In the genomic region with DNA sequence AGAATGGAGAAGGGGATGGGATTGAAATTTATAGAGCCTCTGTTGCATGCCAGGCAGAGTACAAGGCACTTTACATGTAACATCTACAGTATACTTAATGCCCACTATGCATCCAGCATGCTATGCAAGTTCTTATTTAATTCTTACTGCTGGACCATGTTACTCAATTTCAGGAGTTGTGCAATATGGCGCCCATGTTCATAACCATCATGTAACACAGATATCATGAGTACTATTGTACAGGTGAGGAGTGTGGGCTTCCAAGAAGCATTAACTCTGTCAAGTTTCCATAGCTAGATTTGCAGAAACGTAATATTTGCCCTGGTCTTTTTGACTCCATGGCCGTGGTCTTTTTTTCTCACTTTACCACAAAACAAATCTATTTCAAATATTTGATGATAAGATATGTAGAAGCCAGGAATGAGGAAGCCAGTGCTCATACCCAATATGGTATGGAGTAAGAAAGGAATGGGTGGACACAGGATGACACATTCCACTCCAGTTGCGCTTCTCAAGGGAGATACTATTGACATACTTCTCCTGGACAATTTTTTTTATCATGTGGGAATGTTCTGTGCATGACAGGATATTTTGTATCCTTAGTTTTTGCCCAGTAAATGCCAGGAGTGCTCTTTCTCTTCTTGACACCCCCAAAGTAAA, we compare ENCODE assay signal across 18 cellular contexts.
DNase-seq lines count a peak whose midpoint lies in the region; ATAC-seq and TF ChIP-seq lines count a peak whose summit lies in the region.
"Had no signal": no experiment of that assay in that cellular context is flagged by ENCODE, and none has a peak within 500 bp of the region (broad histone marks: within the 10 kb centered on the region; RNA-seq: fewer than 3 reads in every experiment).

No MANE protein-coding gene starts in this region.

- TF ChIP-seq CTCF in heart right ventricle (IDR thresholded peaks at IDR 0.05) (no peak), fibroblast of pulmonary artery (IDR thresholded peaks at IDR 0.05; ENCODE audit: low read length, missing control alignments) (no peak), psoas muscle (IDR thresholded peaks at IDR 0.05) (no peak)

- H3K4me3 ChIP-seq in heart right ventricle (no peak overlapping the region), adipocyte (ENCODE audit: low read length) (no peak overlapping the region), fibroblast of pulmonary artery (replicated peaks; ENCODE audit: low read depth, low read length) (no peak overlapping the region), psoas muscle (no peak overlapping the region)
- H3K4me3 ChIP-seq: A549, pancreas had no signal

- peak overlapping the region in 7 of 10 donors; percentile 30 to 88 (median 75) for H3K27ac ChIP-seq in heart right ventricle
- H3K27ac ChIP-seq in psoas muscle = peak overlapping the region; percentile 70
- H3K27ac ChIP-seq: A549, pancreas had no signal

- peaks cover 2 to 24% (median 17%) of the 10 kb centered on the region in 9 donors for H3K4me1 ChIP-seq in heart right ventricle
- peaks cover 13% of the 10 kb centered on the region for H3K4me1 ChIP-seq in adipocyte (ENCODE audit: control insufficient read depth, insufficient read depth, low read length)
- H3K4me1 ChIP-seq in psoas muscle = peaks cover 16% of the 10 kb centered on the region
- H3K4me1 ChIP-seq: pancreas had no signal

- no peak overlapping the region for H3K4me3 Mint-ChIP-seq in activated T-helper 1 cell treated with anti-CD3 and anti-CD28 coated beads, Interleukin-12 subunit alpha, Interleukin-12 subunit beta, Interleukin-2, Interleukin-4 antibody, amounts not matched to agents 30 ng/mL and 10 ng/mL and 1 ng/mL, durations not matched to agents 14 hours and 24 hours and 36 hours
- H3K4me3 Mint-ChIP-seq: activated CD8-positive, alpha-beta memory T cell treated with anti-CD3 and anti-CD28 coated beads, Interleukin-2, amount 10 ng/mL, durations not matched to agents 7 days and 5 days; CD8-positive, alpha-beta memory T cell; endodermal cell; stimulated activated naive CD8-positive, alpha-beta T cell treated with anti-CD3 and anti-CD28 coated beads, Interleukin-15, Interleukin-2, amounts not matched to agents 100 ng/mL and 50 ng/mL, for 24 hours had no signal

- 83 to 90% methylated on average over 4 of the region's 4 CpGs for WGBS in heart right ventricle, 2 donors
- 94 to 96% (median 95%) methylated on average over 4 of the region's 4 CpGs for WGBS in psoas muscle, 3 donors

- no peaks in the 10 kb centered on the region for H3K4me1 Mint-ChIP-seq in activated T-helper 1 cell treated with anti-CD3 and anti-CD28 coated beads, Interleukin-12 subunit alpha, Interleukin-12 subunit beta, Interleukin-2, Interleukin-4 antibody, amounts not matched to agents 30 ng/mL and 10 ng/mL and 1 ng/mL, durations not matched to agents 14 hours and 24 hours and 36 hours (ENCODE audit: low read depth)
- H3K4me1 Mint-ChIP-seq: activated CD8-positive, alpha-beta memory T cell treated with anti-CD3 and anti-CD28 coated beads, Interleukin-2, amount 10 ng/mL, durations not matched to agents 7 days and 5 days; CD8-positive, alpha-beta memory T cell had no signal

- no peak for ATAC-seq in heart right ventricle
- no peak for ATAC-seq in Right ventricle myocardium inferior
- no peak for ATAC-seq in psoas muscle
- no peak for ATAC-seq in GM18907 (IDR thresholded peaks at IDR 0.05; ENCODE audit: unreplicated experiment)
- ATAC-seq: A549; activated CD4-positive, CD25-positive, alpha-beta regulatory T cell treated with anti-CD3 and anti-CD28 coated beads, Interleukin-2, amount 50 U/mL, for 24 hours; activated CD8-positive, alpha-beta memory T cell treated with anti-CD3 and anti-CD28 coated beads, Interleukin-2, amount 10 ng/mL, durations not matched to agents 7 days and 5 days had no signal

- H3K9me3 Mint-ChIP-seq in activated T-helper 1 cell treated with anti-CD3 and anti-CD28 coated beads, Interleukin-12 subunit alpha, Interleukin-12 subunit beta, Interleukin-2, Interleukin-4 antibody, amounts not matched to agents 30 ng/mL and 10 ng/mL and 1 ng/mL, durations not matched to agents 14 hours and 24 hours and 36 hours = no peaks in the 10 kb centered on the region

- H3K36me3 ChIP-seq in heart right ventricle (no peaks in the 10 kb centered on the region), adipocyte (ENCODE audit: control insufficient read depth, insufficient read depth, low read length, severe bottlenecking) (no peaks in the 10 kb centered on the region), psoas muscle (ENCODE audit: insufficient read depth in 1 of 2, low read depth in 1 of 2) (no peaks in the 10 kb centered on the region)
- H3K36me3 ChIP-seq: pancreas had no signal

- H3K9ac ChIP-seq in adipocyte (ENCODE audit: low read length) = peak overlapping the region; percentile 38

- H3K36me3 Mint-ChIP-seq in activated T-helper 1 cell treated with anti-CD3 and anti-CD28 coated beads, Interleukin-12 subunit alpha, Interleukin-12 subunit beta, Interleukin-2, Interleukin-4 antibody, amounts not matched to agents 30 ng/mL and 10 ng/mL and 1 ng/mL, durations not matched to agents 14 hours and 24 hours and 36 hours (ENCODE audit: low read depth) = no peaks in the 10 kb centered on the region
- H3K36me3 Mint-ChIP-seq: activated CD8-positive, alpha-beta memory T cell treated with anti-CD3 and anti-CD28 coated beads, Interleukin-2, amount 10 ng/mL, durations not matched to agents 7 days and 5 days had no signal

- no peaks in the 10 kb centered on the region for H3K27me3 ChIP-seq in heart right ventricle
- H3K27me3 ChIP-seq in adipocyte (replicated peaks; ENCODE audit: control insufficient read depth, insufficient read depth, low read length) = peaks cover 4% of the 10 kb centered on the region
- H3K27me3 ChIP-seq in psoas muscle (ENCODE audit: insufficient read depth in 3 of 3, low read length in 2 of 3) = no peaks in the 10 kb centered on the region
- H3K27me3 ChIP-seq: pancreas had no signal

- no peak overlapping the region for H3K27ac Mint-ChIP-seq in activated T-helper 1 cell treated with anti-CD3 and anti-CD28 coated beads, Interleukin-12 subunit alpha, Interleukin-12 subunit beta, Interleukin-2, Interleukin-4 antibody, amounts not matched to agents 30 ng/mL and 10 ng/mL and 1 ng/mL, durations not matched to agents 14 hours and 24 hours and 36 hours
- H3K27ac Mint-ChIP-seq: activated CD8-positive, alpha-beta memory T cell treated with anti-CD3 and anti-CD28 coated beads, Interleukin-2, amount 10 ng/mL, durations not matched to agents 7 days and 5 days; CD8-positive, alpha-beta memory T cell; endodermal cell; stimulated activated naive CD8-positive, alpha-beta T cell treated with anti-CD3 and anti-CD28 coated beads, Interleukin-15, Interleukin-2, amounts not matched to agents 100 ng/mL and 50 ng/mL, for 24 hours had no signal

- H3K27me3 Mint-ChIP-seq in activated T-helper 1 cell treated with anti-CD3 and anti-CD28 coated beads, Interleukin-12 subunit alpha, Interleukin-12 subunit beta, Interleukin-2, Interleukin-4 antibody, amounts not matched to agents 30 ng/mL and 10 ng/mL and 1 ng/mL, durations not matched to agents 14 hours and 24 hours and 36 hours (ENCODE audit: insufficient read depth) = peaks cover 3% of the 10 kb centered on the region

- intact Hi-C loops in heart right ventricle (cut with DNase I) = no loop called here
- intact Hi-C loops in Right ventricle myocardium inferior (cut with DNase I) = loop anchor here (5.0 kb wide), 1 partner anchor 65 kb away; no protein-coding TSS in a partner anchor
- intact Hi-C loops in psoas muscle (cut with DNase I) = no loop called here
- intact Hi-C loops in activated T-helper 1 cell treated with anti-CD3 and anti-CD28 coated beads, Interleukin-12 subunit alpha, Interleukin-12 subunit beta, Interleukin-2, Interleukin-4 antibody, amounts not matched to agents 30 ng/mL and 10 ng/mL and 1 ng/mL, durations not matched to agents 14 hours and 24 hours and 36 hours (cut with micrococcal nuclease) = no loop called here

- H3K9me3 ChIP-seq in heart right ventricle (peaks cover 0 to 13% (median 0%) of the 10 kb centered on the region in 11 donors), adipocyte (ENCODE audit: control insufficient read depth, low read length) (no peaks in the 10 kb centered on the region), psoas muscle (no peaks in the 10 kb centered on the region)
- H3K9me3 ChIP-seq: pancreas had no signal

- DNase-seq in heart right ventricle (no peak), Right ventricle myocardium inferior (ENCODE audit: missing footprints) (no peak), adipocyte (ENCODE audit: low read depth) (peak; percentile 42), fibroblast of pulmonary artery (ENCODE audit: low read depth) (peak; percentile 75), psoas muscle (no peak), NCI-H524 (lab: John Stamatoyannopoulos, UW) (no peak)
- no peak for DNase-seq in activated T-helper 1 cell treated with anti-CD3 and anti-CD28 coated beads, Interleukin-12 subunit alpha, Interleukin-12 subunit beta, Interleukin-2, Interleukin-4 antibody, amounts not matched to agents 30 ng/mL and 10 ng/mL and 1 ng/mL, durations not matched to agents 14 hours and 24 hours and 36 hours (ENCODE audit: low spot score)
- DNase-seq: activated CD8-positive, alpha-beta memory T cell treated with anti-CD3 and anti-CD28 coated beads, Interleukin-2, amount 10 ng/mL, durations not matched to agents 7 days and 5 days; CD8-positive, alpha-beta memory T cell; endodermal cell; NCI-H1092 treated with DMSO at 0.1 percent for 48 hours; NCI-H2171; pancreas; T-helper 2 cell had no signal

Comparison
In these comparisons a context has a peak if more than half of its experiments do, and no peak if none do; other contexts are left out.
1. DNase-seq: peak in adipocyte (single experiment) and fibroblast of pulmonary artery (single experiment); none in heart right ventricle (0 of 2), Right ventricle myocardium inferior (single experiment), psoas muscle (0 of 2), NCI-H524 (0 of 2) and activated T-helper 1 cell treated with anti-CD3 and anti-CD28 coated beads, Interleukin-12 subunit alpha, Interleukin-12 subunit beta, Interleukin-2, Interleukin-4 antibody, amounts not matched to agents 30 ng/mL and 10 ng/mL and 1 ng/mL, durations not matched to agents 14 hours and 24 hours and 36 hours (single experiment).